ENCODE assay signal across 9 cellular contexts in genomic region chr6:28810655-28811053, GRCh38.
A peak's percentile ranks its signal among the peaks of the same experiment; 100 is the strongest.
DNase-seq lines count a peak whose midpoint lies in the region; FAIRE-seq and TF ChIP-seq lines count a peak whose summit lies in the region.
"Had no signal": no experiment of that assay in that cellular context is flagged by ENCODE, and none has a peak within 500 bp of the region (broad histone marks: within the 10 kb centered on the region; RNA-seq: fewer than 3 reads in every experiment).

No MANE protein-coding gene starts in this region.

- peaks cover 96% of the 10 kb centered on the region for H3K27me3 Mint-ChIP-seq in activated T-helper 1 cell treated with anti-CD3 and anti-CD28 coated beads, Interleukin-12 subunit alpha, Interleukin-12 subunit beta, Interleukin-2, Interleukin-4 antibody, amounts not matched to agents 30 ng/mL and 10 ng/mL and 1 ng/mL, durations not matched to agents 14 hours and 24 hours and 36 hours (ENCODE audit: insufficient read depth)

- H3K36me3 Mint-ChIP-seq in activated T-helper 1 cell treated with anti-CD3 and anti-CD28 coated beads, Interleukin-12 subunit alpha, Interleukin-12 subunit beta, Interleukin-2, Interleukin-4 antibody, amounts not matched to agents 30 ng/mL and 10 ng/mL and 1 ng/mL, durations not matched to agents 14 hours and 24 hours and 36 hours (ENCODE audit: low read depth): no peaks in the 10 kb centered on the region

- H3K9me3 ChIP-seq in BE2C: no peaks in the 10 kb centered on the region

- H3K9me3 Mint-ChIP-seq in activated T-helper 1 cell treated with anti-CD3 and anti-CD28 coated beads, Interleukin-12 subunit alpha, Interleukin-12 subunit beta, Interleukin-2, Interleukin-4 antibody, amounts not matched to agents 30 ng/mL and 10 ng/mL and 1 ng/mL, durations not matched to agents 14 hours and 24 hours and 36 hours: peaks cover 11% of the 10 kb centered on the region
- H3K9me3 Mint-ChIP-seq: dendritic cell treated with granulocyte-macrophage colony-stimulating factor and Interleukin-4, amounts not matched to agents 40 ng/mL and 50 ng/mL, for 4 days had no signal

- FAIRE-seq in GM12892 (lab: Jason Lieb, UNC): no peak

- H3K4me3 ChIP-seq in BE2C (ENCODE audit: low read depth, low read length): peak overlapping the region; percentile 62
- H3K4me3 ChIP-seq in HFF-Myc (replicated peaks; ENCODE audit: low read depth, low read length): peak overlapping the region; percentile 32

- TF ChIP-seq CTCF in BE2C (IDR thresholded peaks at IDR 0.05; ENCODE audit: low read depth, low read length) (no peak), HFF-Myc (IDR thresholded peaks at IDR 0.05; ENCODE audit: low read depth, low read length, missing control alignments) (no peak)

- H3K4me1 Mint-ChIP-seq in activated T-helper 1 cell treated with anti-CD3 and anti-CD28 coated beads, Interleukin-12 subunit alpha, Interleukin-12 subunit beta, Interleukin-2, Interleukin-4 antibody, amounts not matched to agents 30 ng/mL and 10 ng/mL and 1 ng/mL, durations not matched to agents 14 hours and 24 hours and 36 hours (ENCODE audit: low read depth): peaks cover 19% of the 10 kb centered on the region

- H3K36me3 ChIP-seq in BE2C: no peaks in the 10 kb centered on the region

- DNase-seq in BE2C (no peak), HFF-Myc (ENCODE audit: extremely low read depth, low read depth) (no peak), left kidney (ENCODE audit: low read depth, low spot score) (peak; percentile 37), GM19240 (ENCODE audit: insufficient read length, low spot score) (no peak), cerebellar nuclear complex (lab: John Stamatoyannopoulos, UW) (no peak), GM12892 (ENCODE audit: insufficient read length) (no peak), NCI-H1092 treated with DMSO at 0.1 percent for 48 hours (lab: John Stamatoyannopoulos, UW) (no peak)
- DNase-seq in activated T-helper 1 cell treated with anti-CD3 and anti-CD28 coated beads, Interleukin-12 subunit alpha, Interleukin-12 subunit beta, Interleukin-2, Interleukin-4 antibody, amounts not matched to agents 30 ng/mL and 10 ng/mL and 1 ng/mL, durations not matched to agents 14 hours and 24 hours and 36 hours (ENCODE audit: low spot score): no peak

- intact Hi-C loops in activated T-helper 1 cell treated with anti-CD3 and anti-CD28 coated beads, Interleukin-12 subunit alpha, Interleukin-12 subunit beta, Interleukin-2, Interleukin-4 antibody, amounts not matched to agents 30 ng/mL and 10 ng/mL and 1 ng/mL, durations not matched to agents 14 hours and 24 hours and 36 hours (cut with micrococcal nuclease): loop anchor here (2.0 to 10.0 kb wide), 9 partner anchors 14 to 1513 kb away; no protein-coding TSS in a partner anchor

- TF ChIP-seq POLR2A in GM12892 (IDR thresholded peaks at IDR 0.05; ENCODE audit: low read depth, low read length): no peak

- peak overlapping the region; percentile 43 for H3K4me3 Mint-ChIP-seq in activated T-helper 1 cell treated with anti-CD3 and anti-CD28 coated beads, Interleukin-12 subunit alpha, Interleukin-12 subunit beta, Interleukin-2, Interleukin-4 antibody, amounts not matched to agents 30 ng/mL and 10 ng/mL and 1 ng/mL, durations not matched to agents 14 hours and 24 hours and 36 hours
- H3K4me3 Mint-ChIP-seq: dendritic cell treated with granulocyte-macrophage colony-stimulating factor and Interleukin-4, amounts not matched to agents 40 ng/mL and 50 ng/mL, for 4 days had no signal

- no peak overlapping the region for H3K27ac Mint-ChIP-seq in activated T-helper 1 cell treated with anti-CD3 and anti-CD28 coated beads, Interleukin-12 subunit alpha, Interleukin-12 subunit beta, Interleukin-2, Interleukin-4 antibody, amounts not matched to agents 30 ng/mL and 10 ng/mL and 1 ng/mL, durations not matched to agents 14 hours and 24 hours and 36 hours
- H3K27ac Mint-ChIP-seq: dendritic cell treated with granulocyte-macrophage colony-stimulating factor and Interleukin-4, amounts not matched to agents 40 ng/mL and 50 ng/mL, for 4 days had no signal

- no peaks in the 10 kb centered on the region for H3K4me1 ChIP-seq in BE2C

- peaks cover 30% of the 10 kb centered on the region for H3K27me3 ChIP-seq in BE2C
